25 cellular contexts compared by ENCODE assay signal in genomic region chr11:134049303-134049702, GRCh38. TPM values are rescaled to one million over a fixed set of nuclear protein-coding genes. Genes with fewer than 3 reads are reported as not detected.
DNase-seq lines count a peak whose midpoint lies in the region; ATAC-seq, FAIRE-seq and TF ChIP-seq lines count a peak whose summit lies in the region.
"Had no signal": no experiment of that assay in that cellular context is flagged by ENCODE, and none has a peak within 500 bp of the region (broad histone marks: within the 10 kb centered on the region; RNA-seq: fewer than 3 reads in every experiment).

No MANE protein-coding gene starts in this region.

- ATAC-seq in upper lobe of left lung (ENCODE audit: low FRiP score in 2 of 2), result no peak
- ATAC-seq: pancreas had no signal

- peaks cover 20% of the 10 kb centered on the region for H3K27me3 Mint-ChIP-seq in glutamatergic neuron (ENCODE audit: unreplicated experiment)

- peak overlapping the region; percentile 92 for H3K27ac Mint-ChIP-seq in glutamatergic neuron (ENCODE audit: unreplicated experiment)
- H3K27ac Mint-ChIP-seq: stimulated activated naive CD8-positive, alpha-beta T cell treated with anti-CD3 and anti-CD28 coated beads, Interleukin-15, Interleukin-2, amounts not matched to agents 100 ng/mL and 50 ng/mL, for 24 hours had no signal

- H3K4me1 ChIP-seq in sigmoid colon (peaks cover 0 to 43% (median 42%) of the 10 kb centered on the region in 4 donors), upper lobe of left lung (peaks cover 4 to 9% (median 6%) of the 10 kb centered on the region in 4 donors), right atrium auricular region (peaks cover 0 to 40% of the 10 kb centered on the region in 2 donors)

- WGBS in sigmoid colon, 2 donors, result 26 to 51% methylated on average over 11 of the region's 11 CpGs
- 36 to 39% methylated on average over 11 of the region's 11 CpGs for WGBS in upper lobe of left lung, 2 donors

- peaks cover 6% of the 10 kb centered on the region for H3K9me3 Mint-ChIP-seq in glutamatergic neuron (ENCODE audit: unreplicated experiment)
- H3K9me3 Mint-ChIP-seq: stimulated activated naive CD8-positive, alpha-beta T cell treated with anti-CD3 and anti-CD28 coated beads, Interleukin-15, Interleukin-2, amounts not matched to agents 100 ng/mL and 50 ng/mL, for 24 hours had no signal

- H3K4me3 ChIP-seq in sigmoid colon (no peak overlapping the region), upper lobe of left lung (no peak overlapping the region), right atrium auricular region (no peak overlapping the region)
- H3K4me3 ChIP-seq: cardiac muscle cell, pancreas, Peyer's patch, skin epidermis had no signal

- FAIRE-seq in D721Med (lab: Jason Lieb, UNC), result no peak
- FAIRE-seq: A204.1, G401.6, kidney, pancreas had no signal

- H3K4me1 Mint-ChIP-seq in glutamatergic neuron (ENCODE audit: low read depth, unreplicated experiment), result peaks cover 42% of the 10 kb centered on the region

- H3K36me3 ChIP-seq in sigmoid colon, result no peaks in the 10 kb centered on the region
- H3K36me3 ChIP-seq in upper lobe of left lung, result no peaks in the 10 kb centered on the region
- no peaks in the 10 kb centered on the region for H3K36me3 ChIP-seq in right atrium auricular region
- H3K36me3 ChIP-seq: cardiac muscle cell, pancreas, Peyer's patch had no signal

- no peak for TF ChIP-seq EP300 in sigmoid colon (IDR thresholded peaks at IDR 0.05)
- TF ChIP-seq EP300 in upper lobe of left lung (IDR thresholded peaks at IDR 0.05), result no peak

- H3K9me3 ChIP-seq in sigmoid colon (no peaks in the 10 kb centered on the region), upper lobe of left lung (no peaks in the 10 kb centered on the region), right atrium auricular region (no peaks in the 10 kb centered on the region)
- H3K9me3 ChIP-seq: pancreas, Peyer's patch had no signal

- intact Hi-C loops in sigmoid colon (cut with DNase I), result loop anchor here (5.0 kb wide), 1 partner anchor 73 kb away; no protein-coding TSS in a partner anchor

- H3K36me3 Mint-ChIP-seq in glutamatergic neuron (ENCODE audit: unreplicated experiment), result no peaks in the 10 kb centered on the region

- TF ChIP-seq POLR2A in sigmoid colon (IDR thresholded peaks at IDR 0.05) (no peak), upper lobe of left lung (IDR thresholded peaks at IDR 0.05) (no peak)

- H3K27ac ChIP-seq in sigmoid colon (peak overlapping the region in 1 of 4 donors; percentile 15), upper lobe of left lung (no peak overlapping the region), right atrium auricular region (no peak overlapping the region)
- H3K27ac ChIP-seq: cardiac muscle cell, pancreas, Peyer's patch, skin epidermis had no signal

- TF ChIP-seq CTCF in D721Med (IDR thresholded peaks at IDR 0.05; ENCODE audit: insufficient read depth, missing control alignments) (peak; percentile 22), glutamatergic neuron (IDR thresholded peaks at IDR 0.05; ENCODE audit: partially characterized antibody, unreplicated experiment) (no peak), sigmoid colon (IDR thresholded peaks at IDR 0.05) (no peak), upper lobe of left lung (IDR thresholded peaks at IDR 0.05) (no peak), right atrium auricular region (IDR thresholded peaks at IDR 0.05) (no peak)

- H3K27me3 ChIP-seq in sigmoid colon (no peaks in the 10 kb centered on the region), upper lobe of left lung (no peaks in the 10 kb centered on the region), right atrium auricular region (no peaks in the 10 kb centered on the region)
- H3K27me3 ChIP-seq: cardiac muscle cell, Peyer's patch had no signal

- peak; percentile 20 for DNase-seq in NCI-H1092 treated with DMSO at 0.1 percent for 48 hours (lab: John Stamatoyannopoulos, UW)
- DNase-seq in NCI-H1092 (lab: John Stamatoyannopoulos, UW), result no peak
- no peak for DNase-seq in D721Med (ENCODE audit: insufficient read length, low spot score)
- DNase-seq in NCI-H345 (lab: John Stamatoyannopoulos, UW), result peak; percentile 36
- peak; percentile 52 for DNase-seq in glutamatergic neuron
- DNase-seq in sigmoid colon, result no peak
- no peak for DNase-seq in upper lobe of left lung
- no peak for DNase-seq in right atrium auricular region (ENCODE audit: low spot score)
- DNase-seq: activated CD4-positive, alpha-beta T cell treated with anti-CD3 and anti-CD28 coated beads for 1 hour; activated gamma-delta T cell treated with Interleukin-2 at 50 U/mL for 16 hours; amniotic stem cell; foreskin fibroblast; HCEC 1CT; hypothalamus; kidney; NCI-H187 treated with DMSO at 0.1 percent for 48 hours; NCI-H748 treated with DMSO at 0.1 percent for 48 hours; trophoblast cell had no signal

- H3K4me3 Mint-ChIP-seq in glutamatergic neuron (ENCODE audit: unreplicated experiment), result peak overlapping the region; percentile 36
- H3K4me3 Mint-ChIP-seq: stimulated activated naive CD8-positive, alpha-beta T cell treated with anti-CD3 and anti-CD28 coated beads, Interleukin-15, Interleukin-2, amounts not matched to agents 100 ng/mL and 50 ng/mL, for 24 hours had no signal

RNA-seq across cellular contexts. Expression of gene JAM3, which starts 19.6 kb away (rescaled TPM):
- total RNA-seq in glutamatergic neuron (ENCODE audit: unreplicated experiment), result 101 TPM
- total RNA-seq in sigmoid colon, result 100 to 1,000 TPM in 1 of 4 donors, 10 to 100 TPM in 3; 69.4 to 125 (median 82.0) TPM
- 1 to 10 TPM in 2 of 3 donors, under 1 TPM in 1; 0.69 to 7.5 (median 3.0) TPM for polyA plus RNA-seq in sigmoid colon
- 10 to 100 TPM in 5 of 6 donors, 1 to 10 TPM in 1; 8.4 to 36.6 (median 18.6) TPM for total RNA-seq in upper lobe of left lung
- total RNA-seq in right atrium auricular region, result 10 to 100 TPM; 28.5 to 38.1 TPM

Comparison
In these comparisons a context has a peak if more than half of its experiments do, and no peak if none do; other contexts are left out.
1. DNase-seq: peak in NCI-H1092 treated with DMSO at 0.1 percent for 48 hours (single experiment), NCI-H345 (single experiment) and glutamatergic neuron (single experiment); none in NCI-H1092 (single experiment), D721Med (single experiment), sigmoid colon (single experiment), upper lobe of left lung (0 of 2) and right atrium auricular region (single experiment).